In the genomic region with DNA sequence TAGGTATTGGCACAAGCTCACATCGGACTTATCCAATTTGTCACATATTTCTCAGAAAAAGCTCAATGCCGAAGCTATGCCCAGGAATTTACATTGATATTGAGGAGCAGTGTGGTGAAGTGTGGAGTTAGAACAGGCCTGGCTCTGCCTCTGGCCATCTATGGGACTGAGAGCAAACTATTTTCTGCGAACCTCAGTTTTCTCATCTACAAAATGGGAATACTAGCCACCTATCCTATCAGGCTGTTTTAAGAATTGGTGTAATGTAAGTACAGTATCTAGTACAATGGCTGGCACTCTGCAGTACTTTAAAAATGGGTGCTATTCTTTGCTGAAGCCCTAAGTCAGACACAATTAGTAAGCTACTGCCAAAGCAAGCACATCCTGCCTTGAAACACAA, we compare ENCODE assay signal across 9 cellular contexts.
"Had no signal": no experiment of that assay in that cellular context is flagged by ENCODE, and none has a peak within 500 bp of the region (broad histone marks: within the 10 kb centered on the region; RNA-seq: fewer than 3 reads in every experiment).

No MANE protein-coding gene starts in this region.

- ATAC-seq: HCT116 had no signal

- H3K36me3 ChIP-seq: HAP-1 had no signal

- FAIRE-seq: H54 had no signal

- H3K27ac Mint-ChIP-seq: HFFc6 had no signal

- H3K9me3 Mint-ChIP-seq: HFFc6 had no signal

- H3K4me3 Mint-ChIP-seq: HFFc6 had no signal

- H3K4me3 ChIP-seq: GM23248, HAP-1 had no signal

- H3K4me2 ChIP-seq: KMS-11 had no signal

- H3K9ac ChIP-seq: GM23248, KMS-11 had no signal

- H3K9me3 ChIP-seq: HAP-1 had no signal

- DNase-seq: GM23248, HFFc6, IMR-90, KBM-7 had no signal

- H3K27ac ChIP-seq: GM23248, HL-60, KMS-11 had no signal

- H2AFZ ChIP-seq: GM23248 had no signal

- H3K4me1 ChIP-seq: HAP-1 had no signal
